Comparison of ENCODE assay signal across 1 cellular context in genomic region chr7:138981332-138982203, GRCh38.
TF ChIP-seq lines count a peak whose summit lies in the region.

TSS of gene KIAA1549 (minus strand) at chr7:138981389. CDS start at chr7:138981269, 120 bp downstream.

TF ChIP-seq in HepG2, 621 proteins besides CTCF, POLR2A, EP300 and RAD21 (continued from another document):
- TF ChIP-seq, protein P1, sequence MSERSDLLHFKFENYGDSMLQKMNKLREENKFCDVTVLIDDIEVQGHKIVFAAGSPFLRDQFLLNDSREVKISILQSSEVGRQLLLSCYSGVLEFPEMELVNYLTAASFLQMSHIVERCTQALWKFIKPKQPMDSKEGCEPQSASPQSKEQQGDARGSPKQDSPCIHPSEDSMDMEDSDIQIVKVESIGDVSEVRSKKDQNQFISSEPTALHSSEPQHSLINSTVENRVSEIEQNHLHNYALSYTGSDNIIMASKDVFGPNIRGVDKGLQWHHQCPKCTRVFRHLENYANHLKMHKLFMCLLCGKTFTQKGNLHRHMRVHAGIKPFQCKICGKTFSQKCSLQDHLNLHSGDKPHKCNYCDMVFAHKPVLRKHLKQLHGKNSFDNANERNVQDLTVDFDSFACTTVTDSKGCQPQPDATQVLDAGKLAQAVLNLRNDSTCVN (CRISPR knock-in tag; IDR thresholded peaks at IDR 0.05; ENCODE audit: borderline replicate concordance): no peak
- TF ChIP-seq RXRA (CRISPR knock-in tag; IDR thresholded peaks at IDR 0.05) (0 out of 2 replicates have a peak, but pooled peaks have one; percentile 22), CENPX (CRISPR knock-in tag; IDR thresholded peaks at IDR 0.05) (no peak), ZNF513 (CRISPR knock-in tag; conservative IDR thresholded peaks at IDR 0.05) (no peak), ARNT2 (CRISPR knock-in tag; IDR thresholded peaks at IDR 0.05; ENCODE audit: low read depth) (no peak), HIVEP1 (CRISPR knock-in tag; IDR thresholded peaks at IDR 0.05) (peak; percentile 51), KDM2A (CRISPR knock-in tag; IDR thresholded peaks at IDR 0.05; ENCODE audit: borderline replicate concordance, low read depth) (peak; percentile 58), ZNF546 (CRISPR knock-in tag; conservative IDR thresholded peaks at IDR 0.05) (0 out of 2 replicates have a peak, but pooled peaks have one; percentile 38), SP4 (CRISPR knock-in tag; IDR thresholded peaks at IDR 0.05) (no peak), ZBTB38 (CRISPR knock-in tag; IDR thresholded peaks at IDR 0.05) (peak; percentile 77), NFKB2 (CRISPR knock-in tag; IDR thresholded peaks at IDR 0.05; ENCODE audit: borderline replicate concordance) (peak; percentile 40; the same call in 1 of the 2 replicates), ZSCAN20 (CRISPR knock-in tag; IDR thresholded peaks at IDR 0.05; ENCODE audit: borderline replicate concordance) (0 out of 2 replicates have a peak, but pooled peaks have one; percentile 53), PREB (CRISPR knock-in tag; IDR thresholded peaks at IDR 0.05) (no peak), ZNF34 (CRISPR knock-in tag; IDR thresholded peaks at IDR 0.05; ENCODE audit: borderline replicate concordance) (no peak), ZNF615 (CRISPR knock-in tag; IDR thresholded peaks at IDR 0.05; ENCODE audit: borderline replicate concordance) (no peak), GATAD1 (CRISPR knock-in tag; IDR thresholded peaks at IDR 0.05) (no peak), ZNF274 (CRISPR knock-in tag; IDR thresholded peaks at IDR 0.05) (0 out of 2 replicates have a peak, but pooled peaks have one; percentile 17), NPAS2 (CRISPR knock-in tag; IDR thresholded peaks at IDR 0.05; ENCODE audit: borderline replicate concordance) (no peak), CEBPG (CRISPR knock-in tag; IDR thresholded peaks at IDR 0.05) (no peak), ZBTB14 (CRISPR knock-in tag; IDR thresholded peaks at IDR 0.05) (peak; percentile 72), HMGXB4 (CRISPR knock-in tag; IDR thresholded peaks at IDR 0.05; ENCODE audit: borderline replicate concordance in 1 of 2, low read depth in 1 of 2) (no peak), SALL2 (CRISPR knock-in tag; IDR thresholded peaks at IDR 0.05) (peak; percentile 72; the same call in 1 of the 2 replicates), NR2F6 (IDR thresholded peaks at IDR 0.05) (no peak), NR2F6 (CRISPR knock-in tag; IDR thresholded peaks at IDR 0.05) (no peak), ZFX (CRISPR knock-in tag; IDR thresholded peaks at IDR 0.05; ENCODE audit: low read depth) (peak; percentile 66)
- TF ChIP-seq, protein P2, sequence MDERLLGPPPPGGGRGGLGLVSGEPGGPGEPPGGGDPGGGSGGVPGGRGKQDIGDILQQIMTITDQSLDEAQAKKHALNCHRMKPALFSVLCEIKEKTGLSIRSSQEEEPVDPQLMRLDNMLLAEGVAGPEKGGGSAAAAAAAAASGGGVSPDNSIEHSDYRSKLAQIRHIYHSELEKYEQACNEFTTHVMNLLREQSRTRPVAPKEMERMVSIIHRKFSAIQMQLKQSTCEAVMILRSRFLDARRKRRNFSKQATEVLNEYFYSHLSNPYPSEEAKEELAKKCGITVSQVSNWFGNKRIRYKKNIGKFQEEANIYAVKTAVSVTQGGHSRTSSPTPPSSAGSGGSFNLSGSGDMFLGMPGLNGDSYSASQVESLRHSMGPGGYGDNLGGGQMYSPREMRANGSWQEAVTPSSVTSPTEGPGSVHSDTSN (CRISPR knock-in tag; IDR thresholded peaks at IDR 0.05): no peak
- TF ChIP-seq, protein P3, sequence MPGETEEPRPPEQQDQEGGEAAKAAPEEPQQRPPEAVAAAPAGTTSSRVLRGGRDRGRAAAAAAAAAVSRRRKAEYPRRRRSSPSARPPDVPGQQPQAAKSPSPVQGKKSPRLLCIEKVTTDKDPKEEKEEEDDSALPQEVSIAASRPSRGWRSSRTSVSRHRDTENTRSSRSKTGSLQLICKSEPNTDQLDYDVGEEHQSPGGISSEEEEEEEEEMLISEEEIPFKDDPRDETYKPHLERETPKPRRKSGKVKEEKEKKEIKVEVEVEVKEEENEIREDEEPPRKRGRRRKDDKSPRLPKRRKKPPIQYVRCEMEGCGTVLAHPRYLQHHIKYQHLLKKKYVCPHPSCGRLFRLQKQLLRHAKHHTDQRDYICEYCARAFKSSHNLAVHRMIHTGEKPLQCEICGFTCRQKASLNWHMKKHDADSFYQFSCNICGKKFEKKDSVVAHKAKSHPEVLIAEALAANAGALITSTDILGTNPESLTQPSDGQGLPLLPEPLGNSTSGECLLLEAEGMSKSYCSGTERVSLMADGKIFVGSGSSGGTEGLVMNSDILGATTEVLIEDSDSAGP (CRISPR knock-in tag; IDR thresholded peaks at IDR 0.05; ENCODE audit: borderline replicate concordance): peak; percentile 65; the same call in 1 of the 2 replicates
- TF ChIP-seq, protein P4, sequence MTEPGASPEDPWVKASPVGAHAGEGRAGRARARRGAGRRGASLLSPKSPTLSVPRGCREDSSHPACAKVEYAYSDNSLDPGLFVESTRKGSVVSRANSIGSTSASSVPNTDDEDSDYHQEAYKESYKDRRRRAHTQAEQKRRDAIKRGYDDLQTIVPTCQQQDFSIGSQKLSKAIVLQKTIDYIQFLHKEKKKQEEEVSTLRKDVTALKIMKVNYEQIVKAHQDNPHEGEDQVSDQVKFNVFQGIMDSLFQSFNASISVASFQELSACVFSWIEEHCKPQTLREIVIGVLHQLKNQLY (CRISPR knock-in tag; IDR thresholded peaks at IDR 0.05): no peak
- TF ChIP-seq, protein P5, sequence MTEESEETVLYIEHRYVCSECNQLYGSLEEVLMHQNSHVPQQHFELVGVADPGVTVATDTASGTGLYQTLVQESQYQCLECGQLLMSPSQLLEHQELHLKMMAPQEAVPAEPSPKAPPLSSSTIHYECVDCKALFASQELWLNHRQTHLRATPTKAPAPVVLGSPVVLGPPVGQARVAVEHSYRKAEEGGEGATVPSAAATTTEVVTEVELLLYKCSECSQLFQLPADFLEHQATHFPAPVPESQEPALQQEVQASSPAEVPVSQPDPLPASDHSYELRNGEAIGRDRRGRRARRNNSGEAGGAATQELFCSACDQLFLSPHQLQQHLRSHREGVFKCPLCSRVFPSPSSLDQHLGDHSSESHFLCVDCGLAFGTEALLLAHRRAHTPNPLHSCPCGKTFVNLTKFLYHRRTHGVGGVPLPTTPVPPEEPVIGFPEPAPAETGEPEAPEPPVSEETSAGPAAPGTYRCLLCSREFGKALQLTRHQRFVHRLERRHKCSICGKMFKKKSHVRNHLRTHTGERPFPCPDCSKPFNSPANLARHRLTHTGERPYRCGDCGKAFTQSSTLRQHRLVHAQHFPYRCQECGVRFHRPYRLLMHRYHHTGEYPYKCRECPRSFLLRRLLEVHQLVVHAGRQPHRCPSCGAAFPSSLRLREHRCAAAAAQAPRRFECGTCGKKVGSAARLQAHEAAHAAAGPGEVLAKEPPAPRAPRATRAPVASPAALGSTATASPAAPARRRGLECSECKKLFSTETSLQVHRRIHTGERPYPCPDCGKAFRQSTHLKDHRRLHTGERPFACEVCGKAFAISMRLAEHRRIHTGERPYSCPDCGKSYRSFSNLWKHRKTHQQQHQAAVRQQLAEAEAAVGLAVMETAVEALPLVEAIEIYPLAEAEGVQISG (CRISPR knock-in tag; IDR thresholded peaks at IDR 0.05): peak; percentile 45; the same call in 1 of the 2 replicates
- TF ChIP-seq, protein P6, sequence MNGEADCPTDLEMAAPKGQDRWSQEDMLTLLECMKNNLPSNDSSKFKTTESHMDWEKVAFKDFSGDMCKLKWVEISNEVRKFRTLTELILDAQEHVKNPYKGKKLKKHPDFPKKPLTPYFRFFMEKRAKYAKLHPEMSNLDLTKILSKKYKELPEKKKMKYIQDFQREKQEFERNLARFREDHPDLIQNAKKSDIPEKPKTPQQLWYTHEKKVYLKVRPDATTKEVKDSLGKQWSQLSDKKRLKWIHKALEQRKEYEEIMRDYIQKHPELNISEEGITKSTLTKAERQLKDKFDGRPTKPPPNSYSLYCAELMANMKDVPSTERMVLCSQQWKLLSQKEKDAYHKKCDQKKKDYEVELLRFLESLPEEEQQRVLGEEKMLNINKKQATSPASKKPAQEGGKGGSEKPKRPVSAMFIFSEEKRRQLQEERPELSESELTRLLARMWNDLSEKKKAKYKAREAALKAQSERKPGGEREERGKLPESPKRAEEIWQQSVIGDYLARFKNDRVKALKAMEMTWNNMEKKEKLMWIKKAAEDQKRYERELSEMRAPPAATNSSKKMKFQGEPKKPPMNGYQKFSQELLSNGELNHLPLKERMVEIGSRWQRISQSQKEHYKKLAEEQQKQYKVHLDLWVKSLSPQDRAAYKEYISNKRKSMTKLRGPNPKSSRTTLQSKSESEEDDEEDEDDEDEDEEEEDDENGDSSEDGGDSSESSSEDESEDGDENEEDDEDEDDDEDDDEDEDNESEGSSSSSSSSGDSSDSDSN (CRISPR knock-in tag; IDR thresholded peaks at IDR 0.05): peak; percentile 41; the same call in 1 of the 2 replicates
- TF ChIP-seq, protein P7, sequence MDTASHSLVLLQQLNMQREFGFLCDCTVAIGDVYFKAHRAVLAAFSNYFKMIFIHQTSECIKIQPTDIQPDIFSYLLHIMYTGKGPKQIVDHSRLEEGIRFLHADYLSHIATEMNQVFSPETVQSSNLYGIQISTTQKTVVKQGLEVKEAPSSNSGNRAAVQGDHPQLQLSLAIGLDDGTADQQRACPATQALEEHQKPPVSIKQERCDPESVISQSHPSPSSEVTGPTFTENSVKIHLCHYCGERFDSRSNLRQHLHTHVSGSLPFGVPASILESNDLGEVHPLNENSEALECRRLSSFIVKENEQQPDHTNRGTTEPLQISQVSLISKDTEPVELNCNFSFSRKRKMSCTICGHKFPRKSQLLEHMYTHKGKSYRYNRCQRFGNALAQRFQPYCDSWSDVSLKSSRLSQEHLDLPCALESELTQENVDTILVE (CRISPR knock-in tag; IDR thresholded peaks at IDR 0.05): no peak
- TF ChIP-seq, protein P8, sequence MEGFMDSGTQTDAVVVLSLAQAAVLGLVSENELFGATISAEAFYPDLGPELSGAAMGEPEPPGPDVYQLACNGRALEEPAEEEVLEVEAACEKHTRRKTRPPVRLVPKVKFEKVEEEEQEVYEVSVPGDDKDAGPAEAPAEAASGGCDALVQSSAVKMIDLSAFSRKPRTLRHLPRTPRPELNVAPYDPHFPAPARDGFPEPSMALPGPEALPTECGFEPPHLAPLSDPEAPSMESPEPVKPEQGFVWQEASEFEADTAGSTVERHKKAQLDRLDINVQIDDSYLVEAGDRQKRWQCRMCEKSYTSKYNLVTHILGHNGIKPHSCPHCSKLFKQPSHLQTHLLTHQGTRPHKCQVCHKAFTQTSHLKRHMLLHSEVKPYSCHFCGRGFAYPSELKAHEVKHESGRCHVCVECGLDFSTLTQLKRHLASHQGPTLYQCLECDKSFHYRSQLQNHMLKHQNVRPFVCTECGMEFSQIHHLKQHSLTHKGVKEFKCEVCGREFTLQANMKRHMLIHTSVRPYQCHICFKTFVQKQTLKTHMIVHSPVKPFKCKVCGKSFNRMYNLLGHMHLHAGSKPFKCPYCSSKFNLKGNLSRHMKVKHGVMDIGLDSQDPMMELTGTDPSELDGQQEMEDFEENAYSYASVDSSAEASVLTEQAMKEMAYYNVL (CRISPR knock-in tag; IDR thresholded peaks at IDR 0.05; ENCODE audit: borderline replicate concordance): no peak
